Comparison of ENCODE assay signal across 1 cellular context in genomic region chr22:31212783-31213626, GRCh38.
TF ChIP-seq lines count a peak whose summit lies in the region.

No MANE protein-coding gene starts in this region.

TF ChIP-seq in GM23338, 12 proteins besides CTCF, POLR2A, EP300 and RAD21 (continued from another document):
- TF ChIP-seq, protein P1, sequence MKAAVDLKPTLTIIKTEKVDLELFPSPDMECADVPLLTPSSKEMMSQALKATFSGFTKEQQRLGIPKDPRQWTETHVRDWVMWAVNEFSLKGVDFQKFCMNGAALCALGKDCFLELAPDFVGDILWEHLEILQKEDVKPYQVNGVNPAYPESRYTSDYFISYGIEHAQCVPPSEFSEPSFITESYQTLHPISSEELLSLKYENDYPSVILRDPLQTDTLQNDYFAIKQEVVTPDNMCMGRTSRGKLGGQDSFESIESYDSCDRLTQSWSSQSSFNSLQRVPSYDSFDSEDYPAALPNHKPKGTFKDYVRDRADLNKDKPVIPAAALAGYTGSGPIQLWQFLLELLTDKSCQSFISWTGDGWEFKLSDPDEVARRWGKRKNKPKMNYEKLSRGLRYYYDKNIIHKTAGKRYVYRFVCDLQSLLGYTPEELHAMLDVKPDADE (IDR thresholded peaks at IDR 0.05): no peak
- TF ChIP-seq EZH2phosphoT487 (IDR thresholded peaks at IDR 0.05; ENCODE audit: unreplicated experiment) (no peak), CREB1 (CRISPR knock-in tag; IDR thresholded peaks at IDR 0.05; ENCODE audit: low read depth) (no peak)
- TF ChIP-seq, protein P2, sequence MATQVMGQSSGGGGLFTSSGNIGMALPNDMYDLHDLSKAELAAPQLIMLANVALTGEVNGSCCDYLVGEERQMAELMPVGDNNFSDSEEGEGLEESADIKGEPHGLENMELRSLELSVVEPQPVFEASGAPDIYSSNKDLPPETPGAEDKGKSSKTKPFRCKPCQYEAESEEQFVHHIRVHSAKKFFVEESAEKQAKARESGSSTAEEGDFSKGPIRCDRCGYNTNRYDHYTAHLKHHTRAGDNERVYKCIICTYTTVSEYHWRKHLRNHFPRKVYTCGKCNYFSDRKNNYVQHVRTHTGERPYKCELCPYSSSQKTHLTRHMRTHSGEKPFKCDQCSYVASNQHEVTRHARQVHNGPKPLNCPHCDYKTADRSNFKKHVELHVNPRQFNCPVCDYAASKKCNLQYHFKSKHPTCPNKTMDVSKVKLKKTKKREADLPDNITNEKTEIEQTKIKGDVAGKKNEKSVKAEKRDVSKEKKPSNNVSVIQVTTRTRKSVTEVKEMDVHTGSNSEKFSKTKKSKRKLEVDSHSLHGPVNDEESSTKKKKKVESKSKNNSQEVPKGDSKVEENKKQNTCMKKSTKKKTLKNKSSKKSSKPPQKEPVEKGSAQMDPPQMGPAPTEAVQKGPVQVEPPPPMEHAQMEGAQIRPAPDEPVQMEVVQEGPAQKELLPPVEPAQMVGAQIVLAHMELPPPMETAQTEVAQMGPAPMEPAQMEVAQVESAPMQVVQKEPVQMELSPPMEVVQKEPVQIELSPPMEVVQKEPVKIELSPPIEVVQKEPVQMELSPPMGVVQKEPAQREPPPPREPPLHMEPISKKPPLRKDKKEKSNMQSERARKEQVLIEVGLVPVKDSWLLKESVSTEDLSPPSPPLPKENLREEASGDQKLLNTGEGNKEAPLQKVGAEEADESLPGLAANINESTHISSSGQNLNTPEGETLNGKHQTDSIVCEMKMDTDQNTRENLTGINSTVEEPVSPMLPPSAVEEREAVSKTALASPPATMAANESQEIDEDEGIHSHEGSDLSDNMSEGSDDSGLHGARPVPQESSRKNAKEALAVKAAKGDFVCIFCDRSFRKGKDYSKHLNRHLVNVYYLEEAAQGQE (IDR thresholded peaks at IDR 0.05; ENCODE audit: unreplicated experiment): no peak
